In the genomic region with DNA sequence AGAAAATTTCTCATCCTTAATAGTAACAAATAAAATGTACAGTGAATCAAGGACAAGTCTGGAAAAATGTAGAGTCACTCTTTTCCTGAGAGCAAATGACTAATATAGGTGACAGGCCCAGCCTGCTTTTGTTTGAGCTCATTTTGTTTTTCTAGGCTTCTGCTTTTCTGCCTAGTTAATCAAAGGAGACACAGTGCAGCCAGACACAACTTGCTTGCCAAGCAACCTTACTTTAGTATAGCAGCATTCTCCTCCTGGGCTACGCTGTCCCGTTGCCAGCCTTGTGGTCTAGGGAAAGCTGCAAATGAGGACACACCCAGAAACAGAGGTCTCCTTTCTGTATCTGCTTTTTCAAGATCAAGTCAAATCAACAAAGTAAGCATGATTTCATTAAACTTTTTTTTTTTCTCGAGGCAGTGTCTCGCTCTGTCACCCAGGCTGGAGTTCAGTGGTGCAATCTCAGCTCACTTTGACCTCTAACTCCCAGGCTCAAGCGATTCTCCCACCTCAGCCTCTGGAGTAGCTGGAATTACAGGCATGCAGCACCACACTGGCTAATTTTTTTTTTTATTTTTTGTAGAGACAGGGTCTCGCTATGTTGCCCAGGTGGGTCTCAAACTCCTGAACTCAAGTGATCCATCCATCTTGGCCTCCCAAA, we compare ENCODE assay signal across 1 cellular context.
TF ChIP-seq lines count a peak whose summit lies in the region.

No MANE protein-coding gene starts in this region.

TF ChIP-seq in GM23338, 12 proteins besides CTCF, POLR2A, EP300 and RAD21 (continued from another document):
- TF ChIP-seq, protein P1, sequence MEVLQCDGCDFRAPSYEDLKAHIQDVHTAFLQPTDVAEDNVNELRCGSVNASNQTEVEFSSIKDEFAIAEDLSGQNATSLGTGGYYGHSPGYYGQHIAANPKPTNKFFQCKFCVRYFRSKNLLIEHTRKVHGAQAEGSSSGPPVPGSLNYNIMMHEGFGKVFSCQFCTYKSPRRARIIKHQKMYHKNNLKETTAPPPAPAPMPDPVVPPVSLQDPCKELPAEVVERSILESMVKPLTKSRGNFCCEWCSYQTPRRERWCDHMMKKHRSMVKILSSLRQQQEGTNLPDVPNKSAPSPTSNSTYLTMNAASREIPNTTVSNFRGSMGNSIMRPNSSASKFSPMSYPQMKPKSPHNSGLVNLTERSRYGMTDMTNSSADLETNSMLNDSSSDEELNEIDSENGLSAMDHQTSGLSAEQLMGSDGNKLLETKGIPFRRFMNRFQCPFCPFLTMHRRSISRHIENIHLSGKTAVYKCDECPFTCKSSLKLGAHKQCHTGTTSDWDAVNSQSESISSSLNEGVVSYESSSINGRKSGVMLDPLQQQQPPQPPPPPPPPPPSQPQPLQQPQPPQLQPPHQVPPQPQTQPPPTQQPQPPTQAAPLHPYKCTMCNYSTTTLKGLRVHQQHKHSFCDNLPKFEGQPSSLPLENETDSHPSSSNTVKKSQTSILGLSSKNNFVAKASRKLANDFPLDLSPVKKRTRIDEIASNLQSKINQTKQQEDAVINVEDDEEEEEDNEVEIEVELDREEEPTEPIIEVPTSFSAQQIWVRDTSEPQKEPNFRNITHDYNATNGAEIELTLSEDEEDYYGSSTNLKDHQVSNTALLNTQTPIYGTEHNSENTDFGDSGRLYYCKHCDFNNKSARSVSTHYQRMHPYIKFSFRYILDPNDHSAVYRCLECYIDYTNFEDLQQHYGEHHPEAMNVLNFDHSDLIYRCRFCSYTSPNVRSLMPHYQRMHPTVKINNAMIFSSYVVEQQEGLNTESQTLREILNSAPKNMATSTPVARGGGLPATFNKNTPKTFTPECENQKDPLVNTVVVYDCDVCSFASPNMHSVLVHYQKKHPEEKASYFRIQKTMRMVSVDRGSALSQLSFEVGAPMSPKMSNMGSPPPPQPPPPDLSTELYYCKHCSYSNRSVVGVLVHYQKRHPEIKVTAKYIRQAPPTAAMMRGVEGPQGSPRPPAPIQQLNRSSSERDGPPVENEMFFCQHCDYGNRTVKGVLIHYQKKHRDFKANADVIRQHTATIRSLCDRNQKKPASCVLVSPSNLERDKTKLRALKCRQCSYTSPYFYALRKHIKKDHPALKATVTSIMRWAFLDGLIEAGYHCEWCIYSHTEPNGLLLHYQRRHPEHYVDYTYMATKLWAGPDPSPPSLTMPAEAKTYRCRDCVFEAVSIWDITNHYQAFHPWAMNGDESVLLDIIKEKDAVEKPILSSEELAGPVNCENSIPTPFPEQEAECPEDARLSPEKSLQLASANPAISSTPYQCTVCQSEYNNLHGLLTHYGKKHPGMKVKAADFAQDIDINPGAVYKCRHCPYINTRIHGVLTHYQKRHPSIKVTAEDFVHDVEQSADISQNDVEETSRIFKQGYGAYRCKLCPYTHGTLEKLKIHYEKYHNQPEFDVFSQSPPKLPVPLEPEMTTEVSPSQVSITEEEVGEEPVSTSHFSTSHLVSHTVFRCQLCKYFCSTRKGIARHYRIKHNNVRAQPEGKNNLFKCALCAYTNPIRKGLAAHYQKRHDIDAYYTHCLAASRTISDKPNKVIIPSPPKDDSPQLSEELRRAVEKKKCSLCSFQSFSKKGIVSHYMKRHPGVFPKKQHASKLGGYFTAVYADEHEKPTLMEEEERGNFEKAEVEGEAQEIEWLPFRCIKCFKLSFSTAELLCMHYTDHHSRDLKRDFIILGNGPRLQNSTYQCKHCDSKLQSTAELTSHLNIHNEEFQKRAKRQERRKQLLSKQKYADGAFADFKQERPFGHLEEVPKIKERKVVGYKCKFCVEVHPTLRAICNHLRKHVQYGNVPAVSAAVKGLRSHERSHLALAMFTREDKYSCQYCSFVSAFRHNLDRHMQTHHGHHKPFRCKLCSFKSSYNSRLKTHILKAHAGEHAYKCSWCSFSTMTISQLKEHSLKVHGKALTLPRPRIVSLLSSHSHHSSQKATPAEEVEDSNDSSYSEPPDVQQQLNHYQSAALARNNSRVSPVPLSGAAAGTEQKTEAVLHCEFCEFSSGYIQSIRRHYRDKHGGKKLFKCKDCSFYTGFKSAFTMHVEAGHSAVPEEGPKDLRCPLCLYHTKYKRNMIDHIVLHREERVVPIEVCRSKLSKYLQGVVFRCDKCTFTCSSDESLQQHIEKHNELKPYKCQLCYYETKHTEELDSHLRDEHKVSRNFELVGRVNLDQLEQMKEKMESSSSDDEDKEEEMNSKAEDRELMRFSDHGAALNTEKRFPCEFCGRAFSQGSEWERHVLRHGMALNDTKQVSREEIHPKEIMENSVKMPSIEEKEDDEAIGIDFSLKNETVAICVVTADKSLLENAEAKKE (CRISPR knock-in tag; IDR thresholded peaks at IDR 0.05), result no peak
- TF ChIP-seq, protein P2, sequence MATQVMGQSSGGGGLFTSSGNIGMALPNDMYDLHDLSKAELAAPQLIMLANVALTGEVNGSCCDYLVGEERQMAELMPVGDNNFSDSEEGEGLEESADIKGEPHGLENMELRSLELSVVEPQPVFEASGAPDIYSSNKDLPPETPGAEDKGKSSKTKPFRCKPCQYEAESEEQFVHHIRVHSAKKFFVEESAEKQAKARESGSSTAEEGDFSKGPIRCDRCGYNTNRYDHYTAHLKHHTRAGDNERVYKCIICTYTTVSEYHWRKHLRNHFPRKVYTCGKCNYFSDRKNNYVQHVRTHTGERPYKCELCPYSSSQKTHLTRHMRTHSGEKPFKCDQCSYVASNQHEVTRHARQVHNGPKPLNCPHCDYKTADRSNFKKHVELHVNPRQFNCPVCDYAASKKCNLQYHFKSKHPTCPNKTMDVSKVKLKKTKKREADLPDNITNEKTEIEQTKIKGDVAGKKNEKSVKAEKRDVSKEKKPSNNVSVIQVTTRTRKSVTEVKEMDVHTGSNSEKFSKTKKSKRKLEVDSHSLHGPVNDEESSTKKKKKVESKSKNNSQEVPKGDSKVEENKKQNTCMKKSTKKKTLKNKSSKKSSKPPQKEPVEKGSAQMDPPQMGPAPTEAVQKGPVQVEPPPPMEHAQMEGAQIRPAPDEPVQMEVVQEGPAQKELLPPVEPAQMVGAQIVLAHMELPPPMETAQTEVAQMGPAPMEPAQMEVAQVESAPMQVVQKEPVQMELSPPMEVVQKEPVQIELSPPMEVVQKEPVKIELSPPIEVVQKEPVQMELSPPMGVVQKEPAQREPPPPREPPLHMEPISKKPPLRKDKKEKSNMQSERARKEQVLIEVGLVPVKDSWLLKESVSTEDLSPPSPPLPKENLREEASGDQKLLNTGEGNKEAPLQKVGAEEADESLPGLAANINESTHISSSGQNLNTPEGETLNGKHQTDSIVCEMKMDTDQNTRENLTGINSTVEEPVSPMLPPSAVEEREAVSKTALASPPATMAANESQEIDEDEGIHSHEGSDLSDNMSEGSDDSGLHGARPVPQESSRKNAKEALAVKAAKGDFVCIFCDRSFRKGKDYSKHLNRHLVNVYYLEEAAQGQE (IDR thresholded peaks at IDR 0.05; ENCODE audit: unreplicated experiment), result no peak
- TF ChIP-seq ZNF114 (CRISPR knock-in tag; IDR thresholded peaks at IDR 0.05), result no peak
- TF ChIP-seq NANOG (IDR thresholded peaks at IDR 0.05; ENCODE audit: borderline replicate concordance), result no peak
- TF ChIP-seq ZNF331 (CRISPR knock-in tag; IDR thresholded peaks at IDR 0.05; ENCODE audit: low read depth), result no peak
- TF ChIP-seq JUNB (IDR thresholded peaks at IDR 0.05; ENCODE audit: unreplicated experiment), result no peak
- TF ChIP-seq, protein P3, sequence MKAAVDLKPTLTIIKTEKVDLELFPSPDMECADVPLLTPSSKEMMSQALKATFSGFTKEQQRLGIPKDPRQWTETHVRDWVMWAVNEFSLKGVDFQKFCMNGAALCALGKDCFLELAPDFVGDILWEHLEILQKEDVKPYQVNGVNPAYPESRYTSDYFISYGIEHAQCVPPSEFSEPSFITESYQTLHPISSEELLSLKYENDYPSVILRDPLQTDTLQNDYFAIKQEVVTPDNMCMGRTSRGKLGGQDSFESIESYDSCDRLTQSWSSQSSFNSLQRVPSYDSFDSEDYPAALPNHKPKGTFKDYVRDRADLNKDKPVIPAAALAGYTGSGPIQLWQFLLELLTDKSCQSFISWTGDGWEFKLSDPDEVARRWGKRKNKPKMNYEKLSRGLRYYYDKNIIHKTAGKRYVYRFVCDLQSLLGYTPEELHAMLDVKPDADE (IDR thresholded peaks at IDR 0.05), result no peak
